ENCODE assay signal across 21 cellular contexts in the genomic region with DNA sequence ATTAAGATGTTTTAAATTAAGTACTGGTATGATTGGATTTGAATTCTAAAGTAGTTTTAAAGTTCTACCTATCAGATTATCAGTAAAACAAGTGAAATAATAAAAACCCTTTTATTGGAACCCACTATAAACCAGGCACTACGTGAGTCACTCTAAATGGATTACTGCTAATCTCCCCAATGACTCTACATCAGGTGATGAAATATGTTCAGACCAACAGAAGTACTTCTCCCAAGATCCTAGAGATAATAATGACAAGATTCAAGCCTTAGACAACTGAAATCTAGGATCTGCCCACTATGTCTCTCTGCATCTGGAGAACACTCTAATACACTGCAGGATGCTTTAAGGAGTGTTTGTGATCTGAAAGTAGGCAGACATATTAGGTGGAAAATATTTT.
DNase-seq lines count a peak whose midpoint lies in the region; ATAC-seq and TF ChIP-seq lines count a peak whose summit lies in the region.
"Had no signal": no experiment of that assay in that cellular context is flagged by ENCODE, and none has a peak within 500 bp of the region (broad histone marks: within the 10 kb centered on the region; RNA-seq: fewer than 3 reads in every experiment).

No MANE protein-coding gene starts in this region.

- no peak overlapping the region for H3K4me2 ChIP-seq in hepatocyte
- H3K4me2 ChIP-seq: A549, GM23338 had no signal

- H3K4me3 ChIP-seq in hepatocyte (no peak overlapping the region), gastrocnemius medialis (no peak overlapping the region), aorta (ENCODE audit: low read length in 2 of 2) (no peak overlapping the region)
- H3K4me3 ChIP-seq: A549, GM23338, HAP-1, SJCRH30 had no signal

- in situ Hi-C loops in gastrocnemius medialis (cut with MboI; ENCODE audit: low sequenced_read_pairs in 4 of 4) = no loop called here

- no peak overlapping the region for H3K27ac Mint-ChIP-seq in activated CD8-positive, alpha-beta T cell treated with anti-CD3 and anti-CD28 coated beads for 36 hours

- no peaks in the 10 kb centered on the region for H3K27me3 Mint-ChIP-seq in activated CD8-positive, alpha-beta T cell treated with anti-CD3 and anti-CD28 coated beads for 36 hours

- H3K4me1 Mint-ChIP-seq in activated CD8-positive, alpha-beta T cell treated with anti-CD3 and anti-CD28 coated beads for 36 hours (ENCODE audit: low read depth) = no peaks in the 10 kb centered on the region
- H3K4me1 Mint-ChIP-seq: GM23338 had no signal

- intact Hi-C loops in activated CD8-positive, alpha-beta T cell treated with anti-CD3 and anti-CD28 coated beads for 36 hours (cut with micrococcal nuclease) = no loop called here
- intact Hi-C loops in gastrocnemius medialis (cut with DNase I; ENCODE audit: low total_unique reads) (no loop called here), aorta (cut with DNase I) (no loop called here)

- H3K4me3 Mint-ChIP-seq in activated CD8-positive, alpha-beta T cell treated with anti-CD3 and anti-CD28 coated beads for 36 hours = no peak overlapping the region
- H3K4me3 Mint-ChIP-seq: GM23338 had no signal

- no peak overlapping the region for H2AFZ ChIP-seq in hepatocyte
- H2AFZ ChIP-seq: GM23338 had no signal

- H3K36me3 ChIP-seq in hepatocyte (replicated peaks; ENCODE audit: insufficient read depth, low read depth) (no peaks in the 10 kb centered on the region), gastrocnemius medialis (no peaks in the 10 kb centered on the region), aorta (ENCODE audit: control insufficient read depth in 1 of 2, insufficient read depth in 2 of 2, low read length in 1 of 2) (no peaks in the 10 kb centered on the region)
- H3K36me3 ChIP-seq: BE2C, HAP-1, SJCRH30 had no signal

- no peaks in the 10 kb centered on the region for H3K36me3 Mint-ChIP-seq in activated CD8-positive, alpha-beta T cell treated with anti-CD3 and anti-CD28 coated beads for 36 hours (ENCODE audit: low read depth)

- no peaks in the 10 kb centered on the region for H4K20me1 ChIP-seq in hepatocyte (ENCODE audit: insufficient read depth, poor library complexity, severe bottlenecking)

- POLR2A ChIA-PET in activated CD8-positive, alpha-beta T cell treated with anti-CD3 and anti-CD28 coated beads for 36 hours (lab: Charles Lee) = no interaction called here

- H3K9me3 ChIP-seq in hepatocyte (ENCODE audit: low read depth) = no peaks in the 10 kb centered on the region
- no peaks in the 10 kb centered on the region for H3K9me3 ChIP-seq in gastrocnemius medialis
- H3K9me3 ChIP-seq in aorta (ENCODE audit: control insufficient read depth, low read length) = peaks cover 1% of the 10 kb centered on the region
- H3K9me3 ChIP-seq: A549, BE2C, HAP-1, SJCRH30 had no signal

- ATAC-seq in activated CD8-positive, alpha-beta T cell treated with anti-CD3 and anti-CD28 coated beads for 36 hours = no peak
- ATAC-seq in gastrocnemius medialis (no peak), aorta (ENCODE audit: low FRiP score) (no peak)
- ATAC-seq: A549, GM23338, Panc1 had no signal

- H3K9me3 Mint-ChIP-seq in activated CD8-positive, alpha-beta T cell treated with anti-CD3 and anti-CD28 coated beads for 36 hours = peaks cover 18% of the 10 kb centered on the region
- H3K9me3 Mint-ChIP-seq: GM23338 had no signal

- peak; percentile 4 for DNase-seq in HPDE6-E6E7 (ENCODE audit: extremely low spot score)
- peak; percentile 39 for DNase-seq in NCI-H82 treated with DMSO at 0.1 percent for 48 hours (lab: John Stamatoyannopoulos, UW; ENCODE audit: unreplicated experiment)
- DNase-seq in amniotic epithelial cell (ENCODE audit: low read depth) = peak; percentile 70
- peak; percentile 5 for DNase-seq in hepatocyte (ENCODE audit: low spot score)
- no peak for DNase-seq in activated CD8-positive, alpha-beta T cell treated with anti-CD3 and anti-CD28 coated beads for 36 hours
- no peak for DNase-seq in gastrocnemius medialis
- no peak for DNase-seq in DMS153 (lab: John Stamatoyannopoulos, UW)
- DNase-seq in aorta = no peak
- DNase-seq: BE2C, DMS79, KG1, NCI-H1092 treated with DMSO at 0.1 percent for 48 hours, NCI-H1436 treated with DMSO at 0.1 percent for 48 hours, NCI-H1930, NCI-H226, NCI-H510A treated with DMSO at 0.1 percent for 48 hours, SJCRH30 had no signal

- TF ChIP-seq POLR2A in gastrocnemius medialis (IDR thresholded peaks at IDR 0.05) = no peak

- H3K27me3 ChIP-seq in hepatocyte (no peaks in the 10 kb centered on the region), gastrocnemius medialis (no peaks in the 10 kb centered on the region), aorta (ENCODE audit: control insufficient read depth in 1 of 2, insufficient read depth in 2 of 2, low read length in 1 of 2) (no peaks in the 10 kb centered on the region)
- H3K27me3 ChIP-seq: BE2C, SJCRH30 had no signal

- H3K4me1 ChIP-seq in hepatocyte (ENCODE audit: insufficient read depth) = no peaks in the 10 kb centered on the region
- no peaks in the 10 kb centered on the region for H3K4me1 ChIP-seq in gastrocnemius medialis
- no peaks in the 10 kb centered on the region for H3K4me1 ChIP-seq in aorta (ENCODE audit: control insufficient read depth in 1 of 2, insufficient read depth in 2 of 2, low read length in 2 of 2)
- H3K4me1 ChIP-seq: A549, BE2C, HAP-1, SJCRH30 had no signal

- CTCF ChIA-PET in activated CD8-positive, alpha-beta T cell treated with anti-CD3 and anti-CD28 coated beads for 36 hours (lab: Charles Lee) = no interaction called here

- H3K79me2 ChIP-seq in hepatocyte = no peaks in the 10 kb centered on the region

- 38% methylated on average over 1 of the region's 1 CpG for WGBS in hepatocyte (ENCODE audit: low lambda C conversion rate, missing lambda C conversion rate)
- 74 to 78% methylated on average over 1 of the region's 1 CpG for WGBS in aorta, 2 donors

- no peaks in the 10 kb centered on the region for H3K9me2 ChIP-seq in hepatocyte (replicated peaks; ENCODE audit: insufficient read depth)

- no peak overlapping the region for H3K27ac ChIP-seq in hepatocyte
- no peak overlapping the region for H3K27ac ChIP-seq in gastrocnemius medialis
- no peak overlapping the region for H3K27ac ChIP-seq in aorta (ENCODE audit: low read depth in 1 of 2, low read length in 2 of 2)
- H3K27ac ChIP-seq: A549, SJCRH30 had no signal

- TF ChIP-seq CTCF in hepatocyte (IDR thresholded peaks at IDR 0.05; ENCODE audit: poor library complexity) (no peak), gastrocnemius medialis (IDR thresholded peaks at IDR 0.05 in 4 of 5, conservative IDR thresholded peaks at IDR 0.05 in 1 of 5) (no peak)
- TF ChIP-seq CTCF in activated CD8-positive, alpha-beta T cell treated with anti-CD3 and anti-CD28 coated beads for 36 hours (IDR thresholded peaks at IDR 0.05) = no peak

Comparison
In these comparisons a context has a peak if more than half of its experiments do, and no peak if none do; other contexts are left out.
1. DNase-seq: peak in HPDE6-E6E7 (single experiment), NCI-H82 treated with DMSO at 0.1 percent for 48 hours (single experiment), amniotic epithelial cell (single experiment) and hepatocyte (single experiment); none in activated CD8-positive, alpha-beta T cell treated with anti-CD3 and anti-CD28 coated beads for 36 hours (single experiment), gastrocnemius medialis (0 of 2), DMS153 (single experiment) and aorta (0 of 2).